Comparison of ENCODE assay signal across 10 cellular contexts in the genomic region with DNA sequence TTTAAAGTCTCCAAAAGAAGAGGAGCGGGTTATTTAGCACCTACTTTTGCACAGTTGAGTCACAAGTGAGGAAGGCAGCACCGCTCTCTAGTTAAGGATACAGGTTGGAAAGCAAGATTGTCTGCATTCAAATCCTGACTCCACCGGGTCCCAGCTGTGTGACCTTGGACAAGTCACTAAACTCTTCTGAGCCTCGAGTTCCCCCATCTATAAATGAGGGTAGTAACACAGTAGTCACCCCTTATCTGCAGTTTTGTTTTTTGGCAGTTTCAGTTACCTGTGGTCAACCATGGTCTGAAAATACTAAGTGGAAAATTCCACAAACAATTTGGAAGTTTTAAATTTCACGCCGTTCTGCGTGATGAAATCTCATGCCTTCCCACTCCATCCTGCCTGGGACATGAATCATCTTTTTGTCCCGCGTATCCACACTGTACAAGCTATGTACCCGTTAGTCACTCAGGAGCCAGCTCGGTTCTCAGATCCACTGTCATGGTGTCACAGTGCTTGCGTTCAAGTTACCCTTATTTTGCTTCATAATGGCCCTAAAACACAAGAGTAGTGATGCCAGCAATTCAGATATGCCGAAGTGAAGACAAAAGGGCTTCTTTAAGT. TPM values are rescaled to one million over a fixed set of nuclear protein-coding genes. Genes with fewer than 3 reads are reported as not detected.
DNase-seq lines count a peak whose midpoint lies in the region; ATAC-seq, FAIRE-seq and TF ChIP-seq lines count a peak whose summit lies in the region.
"Had no signal": no experiment of that assay in that cellular context is flagged by ENCODE, and none has a peak within 500 bp of the region (broad histone marks: within the 10 kb centered on the region; RNA-seq: fewer than 3 reads in every experiment).

No MANE protein-coding gene starts in this region.

- H2AFZ ChIP-seq in K562 (ENCODE audit: low read depth, low read length), result no peak overlapping the region

- BruUV-seq in K562 (replicated peaks; lab: Mats Ljungman, UMichigan), result no TSS peak

- TF ChIP-seq POLR2A in K562 (conservative IDR thresholded peaks at IDR 0.05), result no peak

- H3K9me3 ChIP-seq in K562 (replicated peaks; ENCODE audit: control insufficient read depth, insufficient read depth, low read depth, low read length) (no peaks in the 10 kb centered on the region), thymus (ENCODE audit: control insufficient read depth) (no peaks in the 10 kb centered on the region)

- H3K9ac ChIP-seq in K562 (ENCODE audit: insufficient read depth in 1 of 2, low read depth in 2 of 2, low read length in 2 of 2), result no peak overlapping the region

- peaks cover 40% of the 10 kb centered on the region for H4K20me1 ChIP-seq in K562 (replicated peaks; ENCODE audit: control insufficient read depth, insufficient read depth, low read length)

- FAIRE-seq in K562 (lab: Jason Lieb, UNC), result no peak

- peaks cover 79% of the 10 kb centered on the region for H3K79me2 ChIP-seq in K562 (ENCODE audit: control insufficient read depth, insufficient read depth, low read length)

- no peak for DNase-seq in activated CD8-positive, alpha-beta memory T cell treated with anti-CD3 and anti-CD28 coated beads, Interleukin-2, amount 10 ng/mL, durations not matched to agents 7 days and 5 days
- no peak for DNase-seq in activated CD8-positive, alpha-beta memory T cell treated with anti-CD3 and anti-CD28 coated beads for 24 hours
- DNase-seq in K562 (ENCODE audit: extremely low read depth in 1 of 4, low spot score in 3 of 4), result no peak
- peak; percentile 68 to 87 for DNase-seq in lung microvascular endothelial cell (ENCODE audit: low read depth in 2 of 2)
- DNase-seq in NCI-H2029 treated with DMSO at 0.1 percent for 48 hours (lab: John Stamatoyannopoulos, UW), result no peak
- DNase-seq: NCI-H2081 treated with DMSO at 0.1 percent for 48 hours had no signal

- in situ Hi-C loops in K562 (cut with MboI), result no loop called here

- H3K4me2 ChIP-seq in K562 (ENCODE audit: insufficient read depth, low read length), result no peak overlapping the region

- no peaks in the 10 kb centered on the region for H3K27me3 Mint-ChIP-seq in activated CD8-positive, alpha-beta memory T cell treated with anti-CD3 and anti-CD28 coated beads, Interleukin-2, amount 10 ng/mL, durations not matched to agents 7 days and 5 days
- H3K27me3 Mint-ChIP-seq: type B pancreatic cell had no signal

- H3K4me3 ChIP-seq in K562 (no peak overlapping the region), thymus (ENCODE audit: low read length) (no peak overlapping the region)

- intact Hi-C loops in K562 (cut with micrococcal nuclease), result no loop called here

- H3K9me1 ChIP-seq in K562 (ENCODE audit: control insufficient read depth, insufficient read depth, low read length), result no peaks in the 10 kb centered on the region

- H3K4me1 Mint-ChIP-seq in activated CD8-positive, alpha-beta memory T cell treated with anti-CD3 and anti-CD28 coated beads, Interleukin-2, amount 10 ng/mL, durations not matched to agents 7 days and 5 days, result peaks cover 68% of the 10 kb centered on the region

- no peak for TF ChIP-seq CTCF in K562 (IDR thresholded peaks at IDR 0.05 in 2 of 3, conservative IDR thresholded peaks at IDR 0.05 in 1 of 3; ENCODE audit: insufficient read depth in 2 of 3, low read depth in 1 of 3, low read length in 3 of 3)

- peak overlapping the region; percentile 52 for H3K27ac Mint-ChIP-seq in activated CD8-positive, alpha-beta memory T cell treated with anti-CD3 and anti-CD28 coated beads, Interleukin-2, amount 10 ng/mL, durations not matched to agents 7 days and 5 days

- CTCF ChIA-PET in activated CD8-positive, alpha-beta memory T cell treated with anti-CD3 and anti-CD28 coated beads, Interleukin-2, amount 10 ng/mL, durations not matched to agents 7 days and 5 days (lab: Charles Lee), result interaction anchor here (1.0 kb wide), 1 partner anchor 45 kb away, joined by 3 read pairs; no protein-coding TSS in a partner anchor
- CTCF ChIA-PET in K562 (lab: Yijun Ruan, JAX; ENCODE audit: low intra/inter-chr PET ratio), result no interaction called here

- H3K4me3 Mint-ChIP-seq in activated CD8-positive, alpha-beta memory T cell treated with anti-CD3 and anti-CD28 coated beads, Interleukin-2, amount 10 ng/mL, durations not matched to agents 7 days and 5 days, result no peak overlapping the region
- H3K4me3 Mint-ChIP-seq: type B pancreatic cell had no signal

- peaks cover 35% of the 10 kb centered on the region for H3K36me3 ChIP-seq in K562 (ENCODE audit: control insufficient read depth, insufficient read depth, low read length)
- peaks cover 5% of the 10 kb centered on the region for H3K36me3 ChIP-seq in thymus (ENCODE audit: control insufficient read depth, insufficient read depth)

- ATAC-seq in activated CD8-positive, alpha-beta memory T cell treated with anti-CD3 and anti-CD28 coated beads, Interleukin-2, amount 10 ng/mL, durations not matched to agents 7 days and 5 days, result no peak
- no peak for ATAC-seq in K562
- no peak for ATAC-seq in HG03159 (IDR thresholded peaks at IDR 0.05; ENCODE audit: unreplicated experiment)
- ATAC-seq in GM21717 (IDR thresholded peaks at IDR 0.05; ENCODE audit: unreplicated experiment), result no peak

- H3K27ac ChIP-seq in K562 (ENCODE audit: extremely low read depth, low read depth, low read length), result no peak overlapping the region
- H3K27ac ChIP-seq in thymus (ENCODE audit: low read depth), result peak overlapping the region; percentile 71

- H3K4me1 ChIP-seq in K562 (replicated peaks in 1 of 2; ENCODE audit: control insufficient read depth in 2 of 2, insufficient read depth in 2 of 2, low read length in 2 of 2) (peaks cover 14 to 20% of the 10 kb centered on the region in 2 experiments), thymus (ENCODE audit: control insufficient read depth, insufficient read depth, low read length) (peaks cover 28% of the 10 kb centered on the region)

- peaks cover 28% of the 10 kb centered on the region for H3K36me3 Mint-ChIP-seq in activated CD8-positive, alpha-beta memory T cell treated with anti-CD3 and anti-CD28 coated beads, Interleukin-2, amount 10 ng/mL, durations not matched to agents 7 days and 5 days
- H3K36me3 Mint-ChIP-seq: type B pancreatic cell had no signal

- 71% methylated on average over 13 of the region's 13 CpGs for WGBS in K562 (ENCODE audit: insufficient coverage, low coverage, missing lambda C conversion rate)
- 88% methylated on average over 13 of the region's 13 CpGs for WGBS in thymus

- TF ChIP-seq EP300 in K562 (IDR thresholded peaks at IDR 0.05; ENCODE audit: low read length), result no peak

- H3K27me3 ChIP-seq in K562 (ENCODE audit: control insufficient read depth in 2 of 2, insufficient read depth in 2 of 2, low read length in 2 of 2) (no peaks in the 10 kb centered on the region), thymus (ENCODE audit: control insufficient read depth, insufficient read depth) (no peaks in the 10 kb centered on the region)

- H3K9me3 Mint-ChIP-seq in activated CD8-positive, alpha-beta memory T cell treated with anti-CD3 and anti-CD28 coated beads, Interleukin-2, amount 10 ng/mL, durations not matched to agents 7 days and 5 days (ENCODE audit: low read depth), result no peaks in the 10 kb centered on the region
- H3K9me3 Mint-ChIP-seq: type B pancreatic cell had no signal

- POLR2A ChIA-PET in K562 (lab: Yijun Ruan, JAX), result interaction anchor here (0.8 kb wide), 1 partner anchor 191 kb away, joined by 5 read pairs; no protein-coding TSS in a partner anchor

- no peak for TF ChIP-seq RAD21 in K562 (CRISPR knock-in tag; conservative IDR thresholded peaks at IDR 0.05 in 1 of 2, IDR thresholded peaks at IDR 0.05 in 1 of 2)

TF ChIP-seq in K562, 482 proteins besides CTCF, POLR2A, EP300 and RAD21:
- no peak for TF ChIP-seq ILF3 (IDR thresholded peaks at IDR 0.05; ENCODE audit: borderline replicate concordance)
- no peak for TF ChIP-seq CREM (IDR thresholded peaks at IDR 0.05; ENCODE audit: low read depth)
- TF ChIP-seq ZSCAN29 (IDR thresholded peaks at IDR 0.05), result no peak
- peak; percentile 59 for TF ChIP-seq ZFP36 (IDR thresholded peaks at IDR 0.05; ENCODE audit: low read depth, low read length, partially characterized antibody)
- TF ChIP-seq RBM25 (IDR thresholded peaks at IDR 0.05; ENCODE audit: low read depth, low read length, severe bottlenecking), result peak; percentile 76
- peak; percentile 4 for TF ChIP-seq RBBP5 (IDR thresholded peaks at IDR 0.05; ENCODE audit: borderline replicate concordance, insufficient read depth, low read length, poor library complexity, severe bottlenecking)
- 0 out of 2 replicates have a peak, but pooled peaks have one; percentile 33 for TF ChIP-seq BCOR (IDR thresholded peaks at IDR 0.05)
- TF ChIP-seq ARID2 (IDR thresholded peaks at IDR 0.05), result no peak
- TF ChIP-seq SMC3 (conservative IDR thresholded peaks at IDR 0.05; ENCODE audit: insufficient read depth, low read depth, low read length), result no peak
TF ChIP-seq in K562: peak in this region for 4.

RNA-seq across cellular contexts. Expression of gene CAPZB, which starts 49.4 kb away (rescaled TPM):
- 100 to 1,000 TPM; 411 to 427 TPM for total RNA-seq in activated CD8-positive, alpha-beta memory T cell treated with anti-CD3 and anti-CD28 coated beads, Interleukin-2, amount 10 ng/mL, durations not matched to agents 7 days and 5 days
- 58.6 and 64.0 TPM in 2 replicates for total RNA-seq in K562 (2011; cell fraction: chromatin; rRNA removed; ENCODE audit: low replicate concordance)
- total RNA-seq in K562 (2011; cell fraction: nucleolus; rRNA removed), result 43.2 and 43.8 TPM in 2 replicates
- total RNA-seq in K562 (2011; cell fraction: nucleoplasm; rRNA removed), result 40.0 and 41.2 TPM in 2 replicates
- 57.6 and 83.6 TPM in 2 replicates for total RNA-seq in K562 (2014; rRNA removed)
- total RNA-seq in K562 (2014; rRNA removed; fragmentation: Illumina TruSeq; extraction: Trizol), result 131 and 133 TPM in 2 replicates
- total RNA-seq in K562 (2015; rRNA removed; fragmentation: Illumina TruSeq; extraction: Trizol), result 147 and 148 TPM in 2 replicates
- total RNA-seq in K562 (2021), result 237 and 241 TPM in 2 replicates
- 119 and 122 TPM in 2 replicates for polyA plus RNA-seq in K562 (2011; rRNA removed)
- 110 and 143 TPM in 2 replicates for polyA plus RNA-seq in K562 (2011; cell fraction: cytosol; rRNA removed)
- polyA plus RNA-seq in K562 (2011; cell fraction: nucleus; rRNA removed), result 38.1 and 62.3 TPM in 2 replicates
- 277 and 310 TPM in 2 replicates for polyA plus RNA-seq in K562 (2012)
- 259 and 297 TPM in 2 replicates for polyA plus RNA-seq in K562 (2014; fragmentation: Illumina TruSeq; extraction: Trizol)
- 100 to 1,000 TPM in 1 of 2 experiments, 10 to 100 TPM in 1; 70.0 to 115 TPM for polyA plus RNA-seq in K562 (2014; fragmentation: Nextera tagmentation; extraction: Ambion mirVana)
- 125 and 134 TPM in 2 replicates for polyA plus RNA-seq in K562 (2014; rRNA removed)
- polyA minus RNA-seq in K562 (2011; rRNA and poly(A)+ RNA removed), result 103 TPM in 2 replicates
- polyA minus RNA-seq in K562 (2011; cell fraction: cytosol; rRNA and poly(A)+ RNA removed), result 60.0 and 82.1 TPM in 2 replicates
- 10.9 and 20.8 TPM in 2 replicates for polyA minus RNA-seq in K562 (2011; cell fraction: nucleus; rRNA and poly(A)+ RNA removed)
- total RNA-seq in lung microvascular endothelial cell, result 104 and 109 TPM in 2 replicates
- 255 TPM for polyA plus RNA-seq in thymus

Comparison
In these comparisons a context has a peak if more than half of its experiments do, and no peak if none do; other contexts are left out.
1. DNase-seq: peak in lung microvascular endothelial cell (2 of 2); none in activated CD8-positive, alpha-beta memory T cell treated with anti-CD3 and anti-CD28 coated beads, Interleukin-2, amount 10 ng/mL, durations not matched to agents 7 days and 5 days (single experiment), activated CD8-positive, alpha-beta memory T cell treated with anti-CD3 and anti-CD28 coated beads for 24 hours (single experiment), K562 (0 of 4) and NCI-H2029 treated with DMSO at 0.1 percent for 48 hours (single experiment).